1 cellular context compared by ENCODE assay signal in genomic region chr18:21612125-21613100, GRCh38.
TF ChIP-seq lines count a peak whose summit lies in the region.

Gene SNRPD1, plus strand, starts transcription at chr18:21612314. Its CDS starts 116 bp downstream, at chr18:21612430.

TF ChIP-seq in K562, 482 proteins besides CTCF, POLR2A, EP300 and RAD21 (continued from another document and continues in another):
- TF ChIP-seq STAT5B (CRISPR knock-in tag; IDR thresholded peaks at IDR 0.05) (no peak), ZNF445 (CRISPR knock-in tag; IDR thresholded peaks at IDR 0.05; ENCODE audit: low read depth) (no peak), POLR2AphosphoS2 (IDR thresholded peaks at IDR 0.05; ENCODE audit: low read length) (no peak), RNF2 (IDR thresholded peaks at IDR 0.05) (peak; percentile 72; the same call in 1 of the 2 replicates), MAFK (IDR thresholded peaks at IDR 0.05; ENCODE audit: low read length) (peak; percentile 5; the same call in 1 of the 2 replicates), MAZ (CRISPR knock-in tag; conservative IDR thresholded peaks at IDR 0.05 in 1 of 2, IDR thresholded peaks at IDR 0.05 in 1 of 2) (peak; percentile 82 to 87), GATAD2A (IDR thresholded peaks at IDR 0.05) (no peak), ZFPM2 (CRISPR knock-in tag; IDR thresholded peaks at IDR 0.05) (no peak), ZNF695 (CRISPR knock-in tag; IDR thresholded peaks at IDR 0.05) (no peak), ZNF395 (CRISPR knock-in tag; IDR thresholded peaks at IDR 0.05) (peak; percentile 52; the same call in 1 of the 2 replicates), THRB (CRISPR knock-in tag; conservative IDR thresholded peaks at IDR 0.05) (no peak), USF2 (CRISPR knock-in tag; IDR thresholded peaks at IDR 0.05) (no peak), FIP1L1 (IDR thresholded peaks at IDR 0.05; ENCODE audit: low read depth, low read length, poor library complexity, severe bottlenecking) (peak; percentile 79), E4F1 (CRISPR knock-in tag; IDR thresholded peaks at IDR 0.05; ENCODE audit: borderline replicate concordance) (no peak), PHB (CRISPR knock-in tag; IDR thresholded peaks at IDR 0.05) (no peak), TAF15 (IDR thresholded peaks at IDR 0.05; ENCODE audit: low read depth, low read length) (no peak), ZBTB7A (IDR thresholded peaks at IDR 0.05; ENCODE audit: borderline replicate concordance, control insufficient read depth, low read depth, low read length) (no peak), ZNF518B (CRISPR knock-in tag; IDR thresholded peaks at IDR 0.05) (no peak), ZFP91 (CRISPR knock-in tag; IDR thresholded peaks at IDR 0.05) (no peak), ETS1 (conservative IDR thresholded peaks at IDR 0.05; ENCODE audit: control insufficient read depth, low read depth, low read length) (peak; percentile 90), ZNF398 (CRISPR knock-in tag; IDR thresholded peaks at IDR 0.05) (no peak), ELF2 (CRISPR knock-in tag; IDR thresholded peaks at IDR 0.05) (0 out of 2 replicates have a peak, but pooled peaks have one; percentile 77), PRMT5 (CRISPR knock-in tag; IDR thresholded peaks at IDR 0.05) (no peak), GABPB1 (CRISPR knock-in tag; IDR thresholded peaks at IDR 0.05) (peak; percentile 97), ATF6 (CRISPR knock-in tag; IDR thresholded peaks at IDR 0.05) (peak; percentile 80; the same call in 1 of the 2 replicates), ZNF311 (CRISPR knock-in tag; IDR thresholded peaks at IDR 0.05) (no peak; the same call in 1 of the 2 replicates), NCOA4 (IDR thresholded peaks at IDR 0.05; ENCODE audit: partially characterized antibody) (no peak), HOXB6 (CRISPR knock-in tag; IDR thresholded peaks at IDR 0.05; ENCODE audit: borderline replicate concordance) (no peak), ZNF280B (CRISPR knock-in tag; IDR thresholded peaks at IDR 0.05) (no peak), SMAD4 (CRISPR knock-in tag; conservative IDR thresholded peaks at IDR 0.05) (peak; percentile 60; the same call in 1 of the 2 replicates), ILK (tag; IDR thresholded peaks at IDR 0.05; ENCODE audit: borderline replicate concordance, low read depth) (no peak), CCAR2 (IDR thresholded peaks at IDR 0.05; ENCODE audit: low read depth, low read length) (no peak), POU5F1 (IDR thresholded peaks at IDR 0.05; ENCODE audit: borderline replicate concordance, low read depth, low read length, partially characterized antibody) (no peak), ZNF764 (CRISPR knock-in tag; IDR thresholded peaks at IDR 0.05; ENCODE audit: low read depth) (0 out of 2 replicates have a peak, but pooled peaks have one; percentile 15), DMBX1 (CRISPR knock-in tag; IDR thresholded peaks at IDR 0.05; ENCODE audit: borderline replicate concordance) (no peak), POLR2AphosphoS5 (IDR thresholded peaks at IDR 0.05; ENCODE audit: control insufficient read depth, insufficient read depth, low read depth, low read length) (peak; percentile 82), CAMTA2 (CRISPR knock-in tag; conservative IDR thresholded peaks at IDR 0.05) (no peak), ATF7 (IDR thresholded peaks at IDR 0.05) (peak; percentile 88), ZC3H11A (IDR thresholded peaks at IDR 0.05; ENCODE audit: low read depth, low read length) (no peak), ZNF239 (CRISPR knock-in tag; IDR thresholded peaks at IDR 0.05) (no peak), ZNF253 (CRISPR knock-in tag; conservative IDR thresholded peaks at IDR 0.05) (no peak), ARID3B (CRISPR knock-in tag; IDR thresholded peaks at IDR 0.05; ENCODE audit: borderline replicate concordance) (no peak), ZSCAN32 (CRISPR knock-in tag; IDR thresholded peaks at IDR 0.05) (no peak), PTRF (tag; IDR thresholded peaks at IDR 0.05) (no peak)
